1 cellular context compared by ENCODE assay signal in genomic region chr14:74980398-74980745, GRCh38.
A peak's percentile ranks its signal among the peaks of the same experiment; 100 is the strongest.
TF ChIP-seq lines count a peak whose summit lies in the region.

No MANE protein-coding gene starts in this region.

TF ChIP-seq in HepG2, 621 proteins besides CTCF, POLR2A, EP300 and RAD21:
- TF ChIP-seq, protein P1, sequence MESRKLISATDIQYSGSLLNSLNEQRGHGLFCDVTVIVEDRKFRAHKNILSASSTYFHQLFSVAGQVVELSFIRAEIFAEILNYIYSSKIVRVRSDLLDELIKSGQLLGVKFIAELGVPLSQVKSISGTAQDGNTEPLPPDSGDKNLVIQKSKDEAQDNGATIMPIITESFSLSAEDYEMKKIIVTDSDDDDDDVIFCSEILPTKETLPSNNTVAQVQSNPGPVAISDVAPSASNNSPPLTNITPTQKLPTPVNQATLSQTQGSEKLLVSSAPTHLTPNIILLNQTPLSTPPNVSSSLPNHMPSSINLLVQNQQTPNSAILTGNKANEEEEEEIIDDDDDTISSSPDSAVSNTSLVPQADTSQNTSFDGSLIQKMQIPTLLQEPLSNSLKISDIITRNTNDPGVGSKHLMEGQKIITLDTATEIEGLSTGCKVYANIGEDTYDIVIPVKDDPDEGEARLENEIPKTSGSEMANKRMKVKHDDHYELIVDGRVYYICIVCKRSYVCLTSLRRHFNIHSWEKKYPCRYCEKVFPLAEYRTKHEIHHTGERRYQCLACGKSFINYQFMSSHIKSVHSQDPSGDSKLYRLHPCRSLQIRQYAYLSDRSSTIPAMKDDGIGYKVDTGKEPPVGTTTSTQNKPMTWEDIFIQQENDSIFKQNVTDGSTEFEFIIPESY (CRISPR knock-in tag; IDR thresholded peaks at IDR 0.05) = peak; percentile 87
- no peak for TF ChIP-seq ZNF354B (CRISPR knock-in tag; IDR thresholded peaks at IDR 0.05)
- no peak for TF ChIP-seq GLI4 (CRISPR knock-in tag; IDR thresholded peaks at IDR 0.05; ENCODE audit: borderline replicate concordance)
